ENCODE assay signal across 8 cellular contexts in the genomic region with DNA sequence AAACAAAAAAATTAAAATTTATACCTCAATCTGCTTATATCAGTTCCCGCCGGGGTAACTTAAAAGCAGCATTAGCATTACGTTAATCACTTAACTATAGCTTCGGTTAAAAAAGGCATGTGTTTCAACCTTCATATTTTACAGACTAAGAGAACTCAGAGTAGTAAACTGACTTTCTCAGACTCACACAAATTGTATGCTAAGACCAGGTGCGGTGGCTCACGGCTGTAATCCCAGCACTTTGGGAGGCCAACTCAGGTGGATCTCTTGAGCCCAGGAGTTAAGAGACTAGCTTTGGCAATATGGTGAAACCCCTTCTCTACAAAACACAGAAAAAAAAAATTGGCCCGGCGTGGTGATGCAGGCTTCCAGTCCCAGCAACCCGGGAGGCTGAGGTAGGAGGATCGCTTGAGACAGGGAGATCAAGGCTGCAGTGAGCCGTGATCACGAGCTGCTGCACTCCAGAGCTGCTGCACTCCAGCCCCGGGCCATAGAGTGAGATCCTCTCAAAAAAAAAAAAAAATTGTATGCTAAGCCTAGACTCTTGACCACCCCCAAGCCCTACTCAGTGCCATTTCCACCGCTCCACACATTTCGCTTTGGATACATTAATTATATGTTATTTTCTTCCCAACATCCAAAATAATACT. TPM values are rescaled to one million over a fixed set of nuclear protein-coding genes. Genes with fewer than 3 reads are reported as not detected.
DNase-seq lines count a peak whose midpoint lies in the region; ATAC-seq, FAIRE-seq and TF ChIP-seq lines count a peak whose summit lies in the region.

No MANE protein-coding gene starts in this region.

- CTCF ChIA-PET in GM12878 (lab: Yijun Ruan, JAX) = interaction anchor here (0.9 to 12.8 kb wide), 4 partner anchors 17 to 144 kb away, joined by 3 to 177 read pairs (median 89); no protein-coding TSS in a partner anchor

- no peak for ATAC-seq in GM12878
- no peak for ATAC-seq in mucosa of descending colon
- no peak for ATAC-seq in GM19452 (IDR thresholded peaks at IDR 0.05; ENCODE audit: unreplicated experiment)
- no peak for ATAC-seq in HG03520 (IDR thresholded peaks at IDR 0.05; ENCODE audit: unreplicated experiment)

- no peak overlapping the region for H3K9ac ChIP-seq in BLaER1
- H3K9ac ChIP-seq in GM12878 (ENCODE audit: control insufficient read depth, insufficient read depth, low read length) = no peak overlapping the region

- no peak for TF ChIP-seq RAD21 in GM12878 (IDR thresholded peaks at IDR 0.05; ENCODE audit: insufficient read depth, low read depth, low read length)

- no peak overlapping the region for H2AFZ ChIP-seq in GM12878 (ENCODE audit: control insufficient read depth, low read depth, low read length)

- no peak for TF ChIP-seq EP300 in GM12878 (IDR thresholded peaks at IDR 0.05; ENCODE audit: borderline replicate concordance in 1 of 2, control insufficient read depth in 1 of 2, low read depth in 2 of 2, low read length in 2 of 2)

- H3K27me3 ChIP-seq in BLaER1 (peaks cover 21% of the 10 kb centered on the region), GM12878 (replicated peaks in 1 of 2; ENCODE audit: control insufficient read depth in 2 of 2, insufficient read depth in 2 of 2, low read length in 1 of 2) (no peaks in the 10 kb centered on the region; a peak in 1 of 4 replicates)

- no peak for TF ChIP-seq POLR2A in GM12878 (IDR thresholded peaks at IDR 0.05; ENCODE audit: low read depth, low read length)

- no peaks in the 10 kb centered on the region for H3K36me3 ChIP-seq in BLaER1
- H3K36me3 ChIP-seq in GM12878 (ENCODE audit: control insufficient read depth in 2 of 2, insufficient read depth in 2 of 2, low read length in 1 of 2) = no peaks in the 10 kb centered on the region
- peaks cover 4% of the 10 kb centered on the region for H3K36me3 ChIP-seq in mucosa of descending colon (ENCODE audit: low read depth)

- FAIRE-seq in GM12878 (lab: Jason Lieb, UNC) = no peak

- in situ Hi-C loops in GM12878 (cut with MboI) = no loop called here

- WGBS in GM12878 (ENCODE audit: insufficient coverage, insufficient replicate concordance, low lambda C conversion rate, missing lambda C conversion rate) = 93% methylated on average over 15 of the region's 15 CpGs

- RAD21 ChIA-PET in GM12878 (lab: Charles Lee; ENCODE audit: unreplicated experiment) = interaction anchor here (0.7 to 12.9 kb wide), 8 partner anchors 19 to 609 kb away, joined by 3 to 140 read pairs (median 4); no protein-coding TSS in a partner anchor

- POLR2A ChIA-PET in GM12878 (lab: Charles Lee) = interaction anchor here (0.6 to 2.1 kb wide), 4 partner anchors 10 to 151 kb away, joined by 3 to 12 read pairs (median 5); a partner anchor contains a TSS

- no peaks in the 10 kb centered on the region for H3K79me2 ChIP-seq in GM12878 (ENCODE audit: control insufficient read depth, insufficient read depth, low read length)

- SMC1A ChIA-PET in GM12878 (lab: Charles Lee; ENCODE audit: uncharacterized antibody, unreplicated experiment) = interaction anchor here (1.0 to 3.5 kb wide), 13 partner anchors 9 to 151 kb away, joined by 3 to 22 read pairs (median 7); a partner anchor contains a TSS

- intact Hi-C loops in GM12878 (cut with micrococcal nuclease; ENCODE audit: unreplicated experiment) = no loop called here
- intact Hi-C loops in mucosa of descending colon (cut with DNase I, micrococcal nuclease) = no loop called here

- peaks cover 71% of the 10 kb centered on the region for H4K20me1 ChIP-seq in BLaER1
- H4K20me1 ChIP-seq in GM12878 (ENCODE audit: control insufficient read depth, insufficient read depth) = no peaks in the 10 kb centered on the region

- H3K9me3 ChIP-seq in BLaER1 (no peaks in the 10 kb centered on the region), GM12878 (replicated peaks; ENCODE audit: control insufficient read depth, insufficient read depth, low read length) (no peaks in the 10 kb centered on the region), mucosa of descending colon (no peaks in the 10 kb centered on the region)

- H3K27ac ChIP-seq in BLaER1 = no peak overlapping the region
- H3K27ac ChIP-seq in GM12878 (ENCODE audit: control insufficient read depth, insufficient read depth) = no peak overlapping the region

- H3K4me3 ChIP-seq in BLaER1 (peak overlapping the region; percentile 95; the same call in 1 of the 2 replicates), GM12878 (0 out of 2 replicates have a peak overlapping the region, but pooled peaks have one; percentile 74), mucosa of descending colon (no peak overlapping the region)
- H3K4me3 ChIP-seq in Jurkat, Clone E6-1 (ENCODE audit: low read length) = peak overlapping the region; percentile 64

- H3K4me1 ChIP-seq in BLaER1 (peaks cover 51% of the 10 kb centered on the region), GM12878 (ENCODE audit: control insufficient read depth, insufficient read depth, low read length) (peaks cover 5% of the 10 kb centered on the region; the same call in 1 of the 2 replicates), mucosa of descending colon (ENCODE audit: low read depth) (peaks cover 14% of the 10 kb centered on the region)

- TF ChIP-seq CTCF in GM12878 (IDR thresholded peaks at IDR 0.05 in 2 of 3, conservative IDR thresholded peaks at IDR 0.05 in 1 of 3; ENCODE audit: control insufficient read depth in 2 of 3, extremely low read depth in 1 of 3, insufficient read depth in 1 of 3, low read depth in 3 of 3, low read length in 3 of 3) (no peak), mucosa of descending colon (IDR thresholded peaks at IDR 0.05) (no peak)

- TSS peak; percentile 30 for BruUV-seq in GM12878 (replicated peaks; lab: Mats Ljungman, UMichigan)

- peak overlapping the region; percentile 86 for H3K4me2 ChIP-seq in BLaER1
- 0 out of 2 replicates have a peak overlapping the region, but pooled peaks have one; percentile 18 for H3K4me2 ChIP-seq in GM12878 (ENCODE audit: control insufficient read depth, insufficient read depth)

- no peak for DNase-seq in Jurkat, Clone E6-1 (ENCODE audit: low read depth, low spot score)
- no peak for DNase-seq in GM12878 (ENCODE audit: low read depth, low spot score)
- DNase-seq in mucosa of descending colon = peak in 2 of 3 donors; percentile 29 to 47
- DNase-seq in NCI-H526 treated with DMSO at 0.1 percent for 48 hours (lab: John Stamatoyannopoulos, UW) = no peak
- DNase-seq in C1 segment of cervical spinal cord (lab: John Stamatoyannopoulos, UW) = no peak

TF ChIP-seq in GM12878, 131 proteins besides CTCF, POLR2A, EP300 and RAD21:
- no peak for TF ChIP-seq HDAC6 (IDR thresholded peaks at IDR 0.05; ENCODE audit: unreplicated experiment)
- no peak for TF ChIP-seq MEF2B (IDR thresholded peaks at IDR 0.05; ENCODE audit: partially characterized antibody, poor library complexity, severe bottlenecking)
- TF ChIP-seq, protein P1, sequence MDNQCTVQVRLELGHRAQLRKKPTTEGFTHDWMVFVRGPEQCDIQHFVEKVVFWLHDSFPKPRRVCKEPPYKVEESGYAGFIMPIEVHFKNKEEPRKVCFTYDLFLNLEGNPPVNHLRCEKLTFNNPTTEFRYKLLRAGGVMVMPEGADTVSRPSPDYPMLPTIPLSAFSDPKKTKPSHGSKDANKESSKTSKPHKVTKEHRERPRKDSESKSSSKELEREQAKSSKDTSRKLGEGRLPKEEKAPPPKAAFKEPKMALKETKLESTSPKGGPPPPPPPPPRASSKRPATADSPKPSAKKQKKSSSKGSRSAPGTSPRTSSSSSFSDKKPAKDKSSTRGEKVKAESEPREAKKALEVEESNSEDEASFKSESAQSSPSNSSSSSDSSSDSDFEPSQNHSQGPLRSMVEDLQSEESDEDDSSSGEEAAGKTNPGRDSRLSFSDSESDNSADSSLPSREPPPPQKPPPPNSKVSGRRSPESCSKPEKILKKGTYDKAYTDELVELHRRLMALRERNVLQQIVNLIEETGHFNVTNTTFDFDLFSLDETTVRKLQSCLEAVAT (IDR thresholded peaks at IDR 0.05) = peak; percentile 88
- no peak for TF ChIP-seq MYB (IDR thresholded peaks at IDR 0.05; ENCODE audit: borderline replicate concordance, low read depth, low read length)
- TF ChIP-seq LARP7 (IDR thresholded peaks at IDR 0.05) = no peak
- no peak for TF ChIP-seq CEBPB (IDR thresholded peaks at IDR 0.05; ENCODE audit: borderline replicate concordance in 1 of 2, low read depth in 2 of 2, low read length in 2 of 2)
- TF ChIP-seq POLR2AphosphoS5 (IDR thresholded peaks at IDR 0.05; ENCODE audit: low read length) = no peak
- no peak for TF ChIP-seq BRCA1 (IDR thresholded peaks at IDR 0.05; ENCODE audit: low read depth, low read length)
- no peak for TF ChIP-seq SPI1 (IDR thresholded peaks at IDR 0.05; ENCODE audit: borderline replicate concordance, insufficient read depth, low read depth, low read length)
TF ChIP-seq in GM12878: peak in this region for 1.

RNA-seq across cellular contexts. Expression of a gene that starts 2.4 kb away (rescaled TPM):
- polyA plus RNA-seq in Jurkat, Clone E6-1 (2012; ENCODE audit: insufficient read depth, insufficient read length) = 23.1 TPM
- 81.6 and 94.0 TPM in 2 replicates for total RNA-seq in GM12878 (2013; cell fraction: nucleolus; rRNA removed)
- 3.1 and 3.5 TPM in 2 replicates for total RNA-seq in GM12878 (2014; rRNA removed)
- 2.4 and 2.7 TPM in 2 replicates for total RNA-seq in GM12878 (2014; rRNA removed; fragmentation: Illumina TruSeq; extraction: Trizol)
- total RNA-seq in GM12878 (2021) = 3.2 and 4.0 TPM in 2 replicates
- 10.1 TPM for polyA plus RNA-seq in GM12878 (2011; ENCODE audit: low read depth)
- 27.1 and 43.6 TPM in 2 replicates for polyA plus RNA-seq in GM12878 (2011; rRNA removed)
- 8.7 and 10.7 TPM in 2 replicates for polyA plus RNA-seq in GM12878 (2011; cell fraction: cytosol; rRNA removed)
- polyA plus RNA-seq in GM12878 (2011; cell fraction: nucleus; rRNA removed) = 15.3 and 18.0 TPM in 2 replicates
- 10.2 and 15.8 TPM in 2 replicates for polyA plus RNA-seq in GM12878 (2012)
- polyA plus RNA-seq in GM12878 (2014; fragmentation: Illumina TruSeq; extraction: Trizol) = 2.0 and 2.9 TPM in 2 replicates
- 1 to 10 TPM in 1 of 2 experiments, under 1 TPM in 1; 0.98 to 1.5 TPM for polyA plus RNA-seq in GM12878 (2014; fragmentation: Nextera tagmentation; extraction: Ambion mirVana)
- 1.8 and 3.2 TPM in 2 replicates for polyA plus RNA-seq in GM12878 (2014; rRNA removed)
- polyA plus RNA-seq in GM12878 (2016; fragmentation: Nextera tagmentation; extraction: Ambion mirVana) = 10 to 100 TPM in 1 of 2 experiments, 1 to 10 TPM in 1; 8.3 to 10.5 TPM
- 14.0 and 19.8 TPM in 2 replicates for polyA minus RNA-seq in GM12878 (2011; rRNA and poly(A)+ RNA removed)
- 7.9 and 10.4 TPM in 2 replicates for polyA minus RNA-seq in GM12878 (2011; cell fraction: cytosol; rRNA and poly(A)+ RNA removed)
- polyA minus RNA-seq in GM12878 (2011; cell fraction: nucleus; rRNA and poly(A)+ RNA removed) = 19.5 and 24.5 TPM in 2 replicates
- 10 to 100 TPM; 45.5 to 68.2 (median 49.6) TPM for total RNA-seq in mucosa of descending colon

Comparison
In these comparisons a context has a peak if more than half of its experiments do, and no peak if none do; other contexts are left out.
1. DNase-seq: peak in mucosa of descending colon (2 of 3); none in Jurkat, Clone E6-1 (single experiment), GM12878 (single experiment), NCI-H526 treated with DMSO at 0.1 percent for 48 hours (single experiment) and C1 segment of cervical spinal cord (0 of 14).